In the genomic region with DNA sequence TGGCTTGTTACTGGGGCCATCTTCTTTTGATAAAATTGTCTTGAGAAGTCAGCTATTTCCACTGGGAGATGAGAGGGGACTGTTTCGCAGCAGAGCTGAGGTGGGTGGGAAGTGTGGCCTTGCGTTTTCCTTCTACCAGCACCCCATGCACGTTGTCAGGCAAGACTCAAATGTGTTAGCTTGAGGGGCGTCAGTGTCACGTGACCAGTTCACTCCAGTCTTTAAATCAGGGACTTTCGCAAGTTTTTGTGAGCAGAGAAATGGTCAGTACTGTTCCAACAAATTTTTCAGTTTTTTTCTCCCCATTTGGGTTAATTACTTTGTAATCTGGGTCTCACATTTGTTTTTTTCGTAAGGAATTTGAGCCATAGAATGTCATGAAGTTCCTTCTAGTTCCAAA, we compare ENCODE assay signal across 26 cellular contexts.
"Had no signal": no experiment of that assay in that cellular context is flagged by ENCODE, and none has a peak within 500 bp of the region (broad histone marks: within the 10 kb centered on the region; RNA-seq: fewer than 3 reads in every experiment).

No MANE protein-coding gene starts in this region.

- H3K9me3 ChIP-seq: adrenal gland, body of pancreas, breast epithelium, MG63, Peyer's patch had no signal

- H3K4me1 ChIP-seq: adrenal gland, body of pancreas, breast epithelium, Peyer's patch had no signal

- ATAC-seq: activated CD8-positive, alpha-beta T cell treated with anti-CD3 and anti-CD28 coated beads, Interleukin-2, amount 10 ng/mL, durations not matched to agents 7 days and 5 days; activated naive CD4-positive, alpha-beta T cell treated with anti-CD3 and anti-CD28 coated beads, Interleukin-2, amount 50 U/mL, for 72 hours; activated T-cell treated with anti-CD3 and anti-CD28 coated beads, Interleukin-2, amount 50 U/mL, for 4 hours; body of pancreas; PC-3 had no signal

- H3K4me3 ChIP-seq: adrenal gland, body of pancreas, breast epithelium, MG63, Peyer's patch, SK-N-MC had no signal

- H3K27me3 ChIP-seq: adrenal gland, body of pancreas, breast epithelium, MG63, Peyer's patch had no signal

- H3K27ac ChIP-seq: body of pancreas, breast epithelium, Peyer's patch, SK-N-MC had no signal

- DNase-seq: activated CD4-positive, alpha-beta T cell treated with anti-CD3 and anti-CD28 coated beads, Interleukin-2, amount 10 ng/mL, durations not matched to agents 7 days and 5 days; activated CD4-positive, alpha-beta T cell treated with anti-CD3 and anti-CD28 coated beads, Interleukin-2, amount 50 U/mL, for 48 hours; activated CD8-positive, alpha-beta T cell treated with anti-CD3 and anti-CD28 coated beads, Interleukin-2, amount 10 ng/mL, durations not matched to agents 7 days and 5 days; activated gamma-delta T cell treated with Interleukin-2 at 50 U/mL for 16 hours; activated naive CD4-positive, alpha-beta T cell treated with anti-CD3 and anti-CD28 coated beads for 36 hours; activated T-cell treated with anti-CD3 and anti-CD28 coated beads for 4 hours; activated T-cell treated with anti-CD3 and anti-CD28 coated beads, Interleukin-2, amount 50 U/mL, for 4 hours; body of pancreas; Kasumi-1; KG1; MG63; NCI-H1092; NCI-H1436 treated with DMSO at 0.1 percent for 48 hours; NCI-H1694 treated with DMSO at 0.1 percent for 48 hours; NCI-H2029; NCI-H2171; NCI-H526; NCI-H748 treated with DMSO at 0.1 percent for 48 hours; NK-92 treated with Interleukin-12 subunit alpha and Interleukin-12 subunit beta, amount 100 ng/mL, for 24 hours; PC-3; Peyer's patch; RPMI8226 had no signal
